8 cellular contexts compared by ENCODE assay signal in the genomic region with DNA sequence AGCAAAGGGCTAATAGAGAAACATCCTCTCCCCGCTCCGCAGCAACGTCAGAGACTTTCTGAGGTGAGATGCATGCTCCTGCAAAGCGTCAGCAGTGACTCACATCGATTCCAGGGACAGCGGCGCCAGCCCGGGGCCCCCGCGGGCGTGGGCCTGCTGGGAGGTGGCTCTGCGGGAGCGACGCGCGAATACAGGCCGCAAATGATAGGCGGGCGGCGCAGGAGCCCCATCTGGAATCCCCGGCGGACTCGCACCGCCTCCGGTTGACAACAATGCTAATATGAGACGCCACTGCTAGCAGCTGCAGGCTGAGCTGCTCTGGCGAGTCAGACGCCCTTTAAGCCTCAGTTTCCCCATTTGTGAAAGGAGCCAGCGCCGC. TPM values are rescaled to one million over a fixed set of nuclear protein-coding genes. Genes with fewer than 3 reads are reported as not detected.
DNase-seq lines count a peak whose midpoint lies in the region; ATAC-seq and TF ChIP-seq lines count a peak whose summit lies in the region.

No MANE protein-coding gene starts in this region.

- H3K9me3 ChIP-seq in upper lobe of left lung = no peaks in the 10 kb centered on the region

- H3K9me3 Mint-ChIP-seq in activated naive CD8-positive, alpha-beta T cell treated with anti-CD3 and anti-CD28 coated beads, Interleukin-2, amount 10 ng/mL, durations not matched to agents 7 days and 5 days = no peaks in the 10 kb centered on the region
- no peaks in the 10 kb centered on the region for H3K9me3 Mint-ChIP-seq in progenitor cell of endocrine pancreas (ENCODE audit: low read depth)

- H3K27me3 Mint-ChIP-seq in activated naive CD8-positive, alpha-beta T cell treated with anti-CD3 and anti-CD28 coated beads, Interleukin-2, amount 10 ng/mL, durations not matched to agents 7 days and 5 days = no peaks in the 10 kb centered on the region
- no peaks in the 10 kb centered on the region for H3K27me3 Mint-ChIP-seq in progenitor cell of endocrine pancreas

- TF ChIP-seq CTCF in progenitor cell of endocrine pancreas (IDR thresholded peaks at IDR 0.05; ENCODE audit: unreplicated experiment) (no peak), upper lobe of left lung (IDR thresholded peaks at IDR 0.05) (no peak)

- POLR2A ChIA-PET in activated naive CD8-positive, alpha-beta T cell treated with anti-CD3 and anti-CD28 coated beads, Interleukin-2, amount 10 ng/mL, durations not matched to agents 7 days and 5 days (lab: Charles Lee) = interaction anchor here (1.4 to 5.3 kb wide), 11 partner anchors 11 to 428 kb away, joined by 4 to 80 read pairs (median 8); partner anchors contain the start of genes ACO2, EP300, PHF5A and ST13

- H3K4me3 ChIP-seq in upper lobe of left lung = peak overlapping the region; percentile 76 to 96 (median 90)

- no peak for TF ChIP-seq POLR2A in upper lobe of left lung (IDR thresholded peaks at IDR 0.05)

- intact Hi-C loops in left cardiac atrium (cut with DNase I) = loop anchor here in 1 of 2 donors (5.0 kb wide), 1 partner anchor 78 kb away; the partner anchor contains the start of gene L3MBTL2

- peak overlapping the region; percentile 77 to 93 (median 83) for H3K27ac ChIP-seq in upper lobe of left lung

- TF ChIP-seq EP300 in upper lobe of left lung (IDR thresholded peaks at IDR 0.05) = peak in 1 of 4 donors; percentile 7

- peak; percentile 58 for ATAC-seq in SK-N-SH treated with all-trans-retinoic acid at 6 μM for 48 hours
- peak; percentile 37 for ATAC-seq in activated naive CD8-positive, alpha-beta T cell treated with anti-CD3 and anti-CD28 coated beads, Interleukin-2, amount 10 ng/mL, durations not matched to agents 7 days and 5 days (ENCODE audit: low read depth)
- peak; percentile 31 to 64 for ATAC-seq in left cardiac atrium
- peak; percentile 51 to 67 for ATAC-seq in upper lobe of left lung (ENCODE audit: low FRiP score in 2 of 2)

- 1 to 6% methylated on average over 5 to 18 of the region's 30 CpGs for WGBS in upper lobe of left lung, 2 donors

- no peaks in the 10 kb centered on the region for H3K27me3 ChIP-seq in upper lobe of left lung

- H3K4me1 Mint-ChIP-seq in activated naive CD8-positive, alpha-beta T cell treated with anti-CD3 and anti-CD28 coated beads, Interleukin-2, amount 10 ng/mL, durations not matched to agents 7 days and 5 days = peaks cover 21% of the 10 kb centered on the region
- H3K4me1 Mint-ChIP-seq in progenitor cell of endocrine pancreas (ENCODE audit: low read depth) = peaks cover 22% of the 10 kb centered on the region

- H3K4me3 Mint-ChIP-seq in activated naive CD8-positive, alpha-beta T cell treated with anti-CD3 and anti-CD28 coated beads, Interleukin-2, amount 10 ng/mL, durations not matched to agents 7 days and 5 days = peak overlapping the region; percentile 95
- peak overlapping the region; percentile 92 for H3K4me3 Mint-ChIP-seq in progenitor cell of endocrine pancreas (ENCODE audit: low read depth)

- H3K36me3 ChIP-seq in upper lobe of left lung = peaks cover 5 to 34% (median 12%) of the 10 kb centered on the region in 4 donors

- peaks cover 29 to 45% (median 40%) of the 10 kb centered on the region in 4 donors for H3K4me1 ChIP-seq in upper lobe of left lung

- DNase-seq in SKM-1 treated with dmso at 0.1 percent for 144 hours (lab: John Stamatoyannopoulos, UW; ENCODE audit: unreplicated experiment) = peak; percentile 17
- no peak for DNase-seq in SKM-1 (lab: John Stamatoyannopoulos, UW; ENCODE audit: unreplicated experiment)
- DNase-seq in HT1080 (ENCODE audit: low read depth) = peak; percentile 88
- peak; percentile 80 for DNase-seq in activated naive CD8-positive, alpha-beta T cell treated with anti-CD3 and anti-CD28 coated beads, Interleukin-2, amount 10 ng/mL, durations not matched to agents 7 days and 5 days
- DNase-seq in left cardiac atrium = peak; percentile 63
- DNase-seq in progenitor cell of endocrine pancreas (ENCODE audit: low spot score, unreplicated experiment) = peak; percentile 36
- peak; percentile 62 to 90 for DNase-seq in upper lobe of left lung

- peak overlapping the region; percentile 96 for H3K27ac Mint-ChIP-seq in activated naive CD8-positive, alpha-beta T cell treated with anti-CD3 and anti-CD28 coated beads, Interleukin-2, amount 10 ng/mL, durations not matched to agents 7 days and 5 days
- H3K27ac Mint-ChIP-seq in progenitor cell of endocrine pancreas = peak overlapping the region; percentile 99

- peaks cover 17% of the 10 kb centered on the region for H3K36me3 Mint-ChIP-seq in activated naive CD8-positive, alpha-beta T cell treated with anti-CD3 and anti-CD28 coated beads, Interleukin-2, amount 10 ng/mL, durations not matched to agents 7 days and 5 days
- H3K36me3 Mint-ChIP-seq in progenitor cell of endocrine pancreas (ENCODE audit: insufficient read depth) = peaks cover 5% of the 10 kb centered on the region

TF ChIP-seq in SK-N-SH treated with all-trans-retinoic acid at 6 μM for 48 hours, 23 proteins besides CTCF, POLR2A, EP300 and RAD21 (continues in another document):
- TF ChIP-seq, protein P1, sequence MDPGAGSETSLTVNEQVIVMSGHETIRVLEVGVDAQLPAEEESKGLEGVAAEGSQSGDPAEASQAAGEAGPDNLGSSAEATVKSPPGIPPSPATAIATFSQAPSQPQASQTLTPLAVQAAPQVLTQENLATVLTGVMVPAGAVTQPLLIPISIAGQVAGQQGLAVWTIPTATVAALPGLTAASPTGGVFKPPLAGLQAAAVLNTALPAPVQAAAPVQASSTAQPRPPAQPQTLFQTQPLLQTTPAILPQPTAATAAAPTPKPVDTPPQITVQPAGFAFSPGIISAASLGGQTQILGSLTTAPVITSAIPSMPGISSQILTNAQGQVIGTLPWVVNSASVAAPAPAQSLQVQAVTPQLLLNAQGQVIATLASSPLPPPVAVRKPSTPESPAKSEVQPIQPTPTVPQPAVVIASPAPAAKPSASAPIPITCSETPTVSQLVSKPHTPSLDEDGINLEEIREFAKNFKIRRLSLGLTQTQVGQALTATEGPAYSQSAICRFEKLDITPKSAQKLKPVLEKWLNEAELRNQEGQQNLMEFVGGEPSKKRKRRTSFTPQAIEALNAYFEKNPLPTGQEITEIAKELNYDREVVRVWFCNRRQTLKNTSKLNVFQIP (CRISPR knock-in tag; IDR thresholded peaks at IDR 0.05; ENCODE audit: borderline replicate concordance, low read depth) = no peak
- TF ChIP-seq TOX (CRISPR knock-in tag; IDR thresholded peaks at IDR 0.05; ENCODE audit: borderline replicate concordance) = no peak
- TF ChIP-seq BACH2 (CRISPR knock-in tag; IDR thresholded peaks at IDR 0.05; ENCODE audit: borderline replicate concordance) = no peak
- no peak for TF ChIP-seq SNAI2 (CRISPR knock-in tag; IDR thresholded peaks at IDR 0.05)
- no peak for TF ChIP-seq ZFP30 (CRISPR knock-in tag; IDR thresholded peaks at IDR 0.05)
- TF ChIP-seq RARB (CRISPR knock-in tag; IDR thresholded peaks at IDR 0.05) = no peak
- no peak for TF ChIP-seq OSR1 (CRISPR knock-in tag; IDR thresholded peaks at IDR 0.05)
- no peak for TF ChIP-seq ARNTL (CRISPR knock-in tag; IDR thresholded peaks at IDR 0.05; ENCODE audit: borderline replicate concordance, low read depth)
- TF ChIP-seq CSRNP3 (CRISPR knock-in tag; IDR thresholded peaks at IDR 0.05) = no peak
- no peak for TF ChIP-seq ZFP3 (CRISPR knock-in tag; IDR thresholded peaks at IDR 0.05)

RNA-seq across cellular contexts. Expression of gene RANGAP1, which starts 0.6 kb away (rescaled TPM):
- total RNA-seq in HT1080 (2014; rRNA removed; shearing (Covaris generic)) = 189 and 198 TPM in 2 replicates
- 116 and 127 TPM in 2 replicates for polyA plus RNA-seq in HT1080 (2015; cell fraction: cytosol; rRNA removed)
- 256 and 270 TPM in 2 replicates for polyA plus RNA-seq in HT1080 (2015; cell fraction: nucleus; rRNA removed)
- 10 to 100 TPM; 93.6 to 98.3 TPM for total RNA-seq in activated naive CD8-positive, alpha-beta T cell treated with anti-CD3 and anti-CD28 coated beads, Interleukin-2, amount 10 ng/mL, durations not matched to agents 7 days and 5 days
- 10 to 100 TPM; 33.7 to 34.0 TPM for total RNA-seq in left cardiac atrium
- 76.3 and 78.0 TPM in 2 replicates for total RNA-seq in progenitor cell of endocrine pancreas
- total RNA-seq in upper lobe of left lung = 10 to 100 TPM; 27.0 to 60.8 (median 52.4) TPM

RNA-seq across cellular contexts. Expression of gene ZC3H7B, which starts 15.9 kb away (rescaled TPM):
- 55.7 and 58.7 TPM in 2 replicates for total RNA-seq in HT1080 (2014; rRNA removed; shearing (Covaris generic))
- 38.4 and 40.3 TPM in 2 replicates for polyA plus RNA-seq in HT1080 (2015; cell fraction: cytosol; rRNA removed)
- polyA plus RNA-seq in HT1080 (2015; cell fraction: nucleus; rRNA removed) = 42.5 and 44.0 TPM in 2 replicates
- total RNA-seq in activated naive CD8-positive, alpha-beta T cell treated with anti-CD3 and anti-CD28 coated beads, Interleukin-2, amount 10 ng/mL, durations not matched to agents 7 days and 5 days = 10 to 100 TPM; 49.0 to 51.3 TPM
- 10 to 100 TPM; 35.0 to 39.3 TPM for total RNA-seq in left cardiac atrium
- 77.3 and 83.4 TPM in 2 replicates for total RNA-seq in progenitor cell of endocrine pancreas
- total RNA-seq in upper lobe of left lung = 10 to 100 TPM; 48.2 to 67.4 (median 56.9) TPM

RNA-seq across cellular contexts. Expression of gene CHADL, which starts 44.7 kb away (rescaled TPM):
- not detected in 2 replicates for total RNA-seq in HT1080 (2014; rRNA removed; shearing (Covaris generic))
- not detected in 2 replicates for polyA plus RNA-seq in HT1080 (2015; cell fraction: cytosol; rRNA removed)
- not detected in 2 replicates for polyA plus RNA-seq in HT1080 (2015; cell fraction: nucleus; rRNA removed)
- total RNA-seq in activated naive CD8-positive, alpha-beta T cell treated with anti-CD3 and anti-CD28 coated beads, Interleukin-2, amount 10 ng/mL, durations not matched to agents 7 days and 5 days = under 1 TPM; 0.45 to 0.83 TPM
- total RNA-seq in left cardiac atrium = 10 to 100 TPM in 1 of 2 donors, 1 to 10 TPM in 1; 7.7 to 14.4 TPM
- 3.1 TPM in 2 replicates for total RNA-seq in progenitor cell of endocrine pancreas
- 10 to 100 TPM in 1 of 6 donors, 1 to 10 TPM in 5; 2.0 to 12.6 (median 4.4) TPM for total RNA-seq in upper lobe of left lung
